In the genomic region with DNA sequence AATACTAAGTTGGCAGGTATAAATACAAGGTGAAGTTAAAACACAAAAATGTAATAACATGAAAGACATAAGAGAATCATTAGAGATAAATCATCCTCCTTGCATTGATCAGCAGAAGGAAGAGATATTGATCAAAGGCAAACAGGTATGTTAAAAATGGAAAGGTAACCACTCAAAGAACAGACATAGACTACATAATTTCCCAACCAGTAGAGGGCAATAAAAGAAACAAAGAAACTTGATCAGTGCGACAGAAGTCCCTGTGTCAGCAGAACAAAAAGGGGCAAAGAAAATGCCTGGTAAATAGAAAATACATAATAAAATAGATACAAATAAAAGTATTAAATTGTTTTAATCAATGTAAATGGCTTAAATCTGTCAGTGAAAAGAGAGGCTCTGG, we compare ENCODE assay signal across 10 cellular contexts. TPM values are rescaled to one million over a fixed set of nuclear protein-coding genes. Genes with fewer than 3 reads are reported as not detected.
DNase-seq lines count a peak whose midpoint lies in the region; ATAC-seq, FAIRE-seq and TF ChIP-seq lines count a peak whose summit lies in the region.
"Had no signal": no experiment of that assay in that cellular context is flagged by ENCODE, and none has a peak within 500 bp of the region (broad histone marks: within the 10 kb centered on the region; RNA-seq: fewer than 3 reads in every experiment).

No MANE protein-coding gene starts in this region.

- no peak overlapping the region for H3K4me3 ChIP-seq in small intestine (ENCODE audit: low read depth in 1 of 2, low read length in 2 of 2)

- no peak for TF ChIP-seq CTCF in endothelial cell (IDR thresholded peaks at IDR 0.05; ENCODE audit: unreplicated experiment)

- DNase-seq in activated CD4-positive, alpha-beta T cell treated with anti-CD3 and anti-CD28 coated beads, Interleukin-2, amount 10 ng/mL, durations not matched to agents 24 days and 14 days: peak; percentile 10
- no peak for DNase-seq in activated CD4-positive, alpha-beta T cell treated with anti-CD3 and anti-CD28 coated beads, Interleukin-2, amount 50 U/mL, for 48 hours
- DNase-seq in NCI-H460 (ENCODE audit: extremely low read depth, low read depth) (peak; percentile 35), endothelial cell (ENCODE audit: low spot score) (no peak), small intestine (peak; percentile 13)
- DNase-seq: occipital lobe had no signal

- H3K27ac ChIP-seq in small intestine (ENCODE audit: low read depth in 1 of 2, low read length in 1 of 2): no peak overlapping the region

- no peak overlapping the region for H3K27ac Mint-ChIP-seq in activated CD4-positive, alpha-beta T cell treated with anti-CD3 and anti-CD28 coated beads, Interleukin-2, amount 10 ng/mL, durations not matched to agents 24 days and 14 days
- H3K27ac Mint-ChIP-seq in endothelial cell (ENCODE audit: unreplicated experiment): no peak overlapping the region

- WGBS in small intestine, 3 donors: 34 to 56% (median 47%) methylated on average over 1 of the region's 1 CpG

- H3K27me3 Mint-ChIP-seq in activated CD4-positive, alpha-beta T cell treated with anti-CD3 and anti-CD28 coated beads, Interleukin-2, amount 10 ng/mL, durations not matched to agents 24 days and 14 days: no peaks in the 10 kb centered on the region
- H3K27me3 Mint-ChIP-seq in endothelial cell (ENCODE audit: unreplicated experiment): peaks cover 3% of the 10 kb centered on the region

- no peaks in the 10 kb centered on the region for H3K27me3 ChIP-seq in small intestine (ENCODE audit: control insufficient read depth in 2 of 2, insufficient read depth in 2 of 2, low read length in 2 of 2)

- intact Hi-C loops in activated CD4-positive, alpha-beta T cell treated with anti-CD3 and anti-CD28 coated beads, Interleukin-2, amount 10 ng/mL, durations not matched to agents 24 days and 14 days (cut with micrococcal nuclease): no loop called here

- no peaks in the 10 kb centered on the region for H3K36me3 Mint-ChIP-seq in activated CD4-positive, alpha-beta T cell treated with anti-CD3 and anti-CD28 coated beads, Interleukin-2, amount 10 ng/mL, durations not matched to agents 24 days and 14 days (ENCODE audit: low read depth)
- H3K36me3 Mint-ChIP-seq in endothelial cell (ENCODE audit: low read depth, unreplicated experiment): peaks cover 13% of the 10 kb centered on the region

- no peaks in the 10 kb centered on the region for H3K9me3 Mint-ChIP-seq in activated CD4-positive, alpha-beta T cell treated with anti-CD3 and anti-CD28 coated beads, Interleukin-2, amount 10 ng/mL, durations not matched to agents 24 days and 14 days
- no peaks in the 10 kb centered on the region for H3K9me3 Mint-ChIP-seq in endothelial cell (ENCODE audit: unreplicated experiment)

- no peak overlapping the region for H3K4me3 Mint-ChIP-seq in activated CD4-positive, alpha-beta T cell treated with anti-CD3 and anti-CD28 coated beads, Interleukin-2, amount 10 ng/mL, durations not matched to agents 24 days and 14 days
- H3K4me3 Mint-ChIP-seq in endothelial cell (ENCODE audit: unreplicated experiment): peak overlapping the region; percentile 8

- H3K4me1 ChIP-seq in small intestine (ENCODE audit: control insufficient read depth in 2 of 2, insufficient read depth in 1 of 2, low read depth in 1 of 2, low read length in 1 of 2): no peaks in the 10 kb centered on the region

- ATAC-seq in HG03342 (IDR thresholded peaks at IDR 0.05; ENCODE audit: unreplicated experiment) (no peak), GM21786 (IDR thresholded peaks at IDR 0.05; ENCODE audit: unreplicated experiment) (no peak), GM18511 (IDR thresholded peaks at IDR 0.05; ENCODE audit: unreplicated experiment) (no peak)

- H3K36me3 ChIP-seq in small intestine (ENCODE audit: control insufficient read depth in 2 of 2, insufficient read depth in 2 of 2, low read length in 2 of 2): no peaks in the 10 kb centered on the region

- no peaks in the 10 kb centered on the region for H3K4me1 Mint-ChIP-seq in activated CD4-positive, alpha-beta T cell treated with anti-CD3 and anti-CD28 coated beads, Interleukin-2, amount 10 ng/mL, durations not matched to agents 24 days and 14 days
- peaks cover 11% of the 10 kb centered on the region for H3K4me1 Mint-ChIP-seq in endothelial cell (ENCODE audit: unreplicated experiment)

- no peak for FAIRE-seq in small intestine (lab: Jason Lieb, UNC)
- FAIRE-seq: HTR-8/SVneo had no signal

- no peaks in the 10 kb centered on the region for H3K9me3 ChIP-seq in small intestine (ENCODE audit: control insufficient read depth, low read depth)

RNA-seq across cellular contexts. Expression of a gene that starts 53.6 kb away (rescaled TPM):
- not detected in 2 replicates for total RNA-seq in activated CD4-positive, alpha-beta T cell treated with anti-CD3 and anti-CD28 coated beads, Interleukin-2, amount 10 ng/mL, durations not matched to agents 24 days and 14 days
- total RNA-seq in NCI-H460 (2014; rRNA removed; shearing (Covaris generic)): not detected in 2 replicates
- polyA plus RNA-seq in NCI-H460 (2014; cell fraction: nucleus; rRNA removed): not detected in 2 replicates
- total RNA-seq in endothelial cell (ENCODE audit: unreplicated experiment): not detected
- polyA plus RNA-seq in small intestine: under 1 TPM in 2 of 3 donors, not detected in 1; 0.34 to 0.54 TPM

Comparison
In these comparisons a context has a peak if more than half of its experiments do, and no peak if none do; other contexts are left out.
1. DNase-seq: peak in activated CD4-positive, alpha-beta T cell treated with anti-CD3 and anti-CD28 coated beads, Interleukin-2, amount 10 ng/mL, durations not matched to agents 24 days and 14 days (single experiment), NCI-H460 (single experiment) and small intestine (single experiment); none in activated CD4-positive, alpha-beta T cell treated with anti-CD3 and anti-CD28 coated beads, Interleukin-2, amount 50 U/mL, for 48 hours (0 of 2) and endothelial cell (single experiment).